8 cellular contexts compared by ENCODE assay signal in the genomic region with DNA sequence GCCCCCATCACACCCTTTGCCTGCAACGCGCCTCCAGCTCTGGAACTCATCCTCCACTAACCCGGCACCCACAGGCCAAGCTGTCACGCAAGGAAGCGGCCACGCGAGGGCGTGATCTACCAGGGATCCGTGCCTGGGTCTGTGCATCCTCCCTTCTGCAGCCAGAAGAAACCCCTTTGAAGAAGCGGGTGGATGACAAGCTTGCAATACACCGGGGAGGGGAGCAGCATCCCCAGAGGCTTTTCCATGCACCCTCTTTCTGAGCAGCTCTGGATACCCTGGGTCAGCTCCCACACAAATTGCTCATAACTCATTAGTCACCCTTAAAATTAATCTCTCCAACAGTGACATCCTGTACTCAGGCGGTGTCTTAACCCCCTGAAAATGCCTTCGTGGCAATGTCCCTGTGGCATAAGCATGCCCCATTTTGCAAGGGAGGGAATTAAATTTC. TPM values are rescaled to one million over a fixed set of nuclear protein-coding genes. Genes with fewer than 3 reads are reported as not detected.
DNase-seq lines count a peak whose midpoint lies in the region; ATAC-seq and TF ChIP-seq lines count a peak whose summit lies in the region.

No MANE protein-coding gene starts in this region.

- H3K27me3 Mint-ChIP-seq in T-cell = peaks cover 2 to 5% of the 10 kb centered on the region in 2 donors
- H3K27me3 Mint-ChIP-seq in activated naive CD8-positive, alpha-beta T cell treated with anti-CD3 and anti-CD28 coated beads, Interleukin-2, amount 10 ng/mL, durations not matched to agents 7 days and 5 days = peaks cover 11% of the 10 kb centered on the region

- H3K4me3 ChIP-seq in right atrium auricular region (no peak overlapping the region), gastrocnemius medialis (no peak overlapping the region)

- H3K36me3 ChIP-seq in right atrium auricular region = no peaks in the 10 kb centered on the region
- no peaks in the 10 kb centered on the region for H3K36me3 ChIP-seq in gastrocnemius medialis

- H3K9me3 ChIP-seq in right atrium auricular region (no peaks in the 10 kb centered on the region), gastrocnemius medialis (no peaks in the 10 kb centered on the region)

- H3K27ac Mint-ChIP-seq in T-cell = no peak overlapping the region
- no peak overlapping the region for H3K27ac Mint-ChIP-seq in activated naive CD8-positive, alpha-beta T cell treated with anti-CD3 and anti-CD28 coated beads, Interleukin-2, amount 10 ng/mL, durations not matched to agents 7 days and 5 days

- no peaks in the 10 kb centered on the region for H3K36me3 Mint-ChIP-seq in T-cell
- no peaks in the 10 kb centered on the region for H3K36me3 Mint-ChIP-seq in activated naive CD8-positive, alpha-beta T cell treated with anti-CD3 and anti-CD28 coated beads, Interleukin-2, amount 10 ng/mL, durations not matched to agents 7 days and 5 days

- POLR2A ChIA-PET in T-cell (lab: Charles Lee) = no interaction called here
- POLR2A ChIA-PET in activated naive CD8-positive, alpha-beta T cell treated with anti-CD3 and anti-CD28 coated beads, Interleukin-2, amount 10 ng/mL, durations not matched to agents 7 days and 5 days (lab: Charles Lee) = interaction anchor here (0.8 to 1.3 kb wide), 2 partner anchors 11 to 34 kb away, joined by 3 to 4 read pairs; no protein-coding TSS in a partner anchor

- no peaks in the 10 kb centered on the region for H3K9me3 Mint-ChIP-seq in T-cell
- H3K9me3 Mint-ChIP-seq in activated naive CD8-positive, alpha-beta T cell treated with anti-CD3 and anti-CD28 coated beads, Interleukin-2, amount 10 ng/mL, durations not matched to agents 7 days and 5 days = no peaks in the 10 kb centered on the region

- H3K4me1 Mint-ChIP-seq in T-cell = peaks cover 2 to 26% (median 5%) of the 10 kb centered on the region in 3 donors
- H3K4me1 Mint-ChIP-seq in activated naive CD8-positive, alpha-beta T cell treated with anti-CD3 and anti-CD28 coated beads, Interleukin-2, amount 10 ng/mL, durations not matched to agents 7 days and 5 days = peaks cover 8% of the 10 kb centered on the region

- intact Hi-C loops in gastrocnemius medialis (cut with DNase I; ENCODE audit: low total_unique reads) = no loop called here

- CTCF ChIA-PET in T-cell (lab: Charles Lee) = interaction anchor here (0.6 to 1.9 kb wide), 16 partner anchors 16 to 595 kb away, joined by 3 to 20 read pairs (median 4); partner anchors contain the start of gene RPL31 (in 1 of the 2)

- DNase-seq in GDM1 (lab: John Stamatoyannopoulos, UW) = peak; percentile 13
- DNase-seq in KG1 (lab: John Stamatoyannopoulos, UW) = peak; percentile 29
- peak; percentile 58 to 85 (median 78) for DNase-seq in T-cell
- DNase-seq in activated naive CD8-positive, alpha-beta T cell treated with anti-CD3 and anti-CD28 coated beads, Interleukin-2, amount 10 ng/mL, durations not matched to agents 7 days and 5 days = peak; percentile 86
- DNase-seq in right atrium auricular region (ENCODE audit: low spot score) = peak; percentile 81
- DNase-seq in gastrocnemius medialis = peak; percentile 26 to 38

- H3K4me1 ChIP-seq in right atrium auricular region = no peaks in the 10 kb centered on the region
- peaks cover 0 to 6% of the 10 kb centered on the region in 2 donors for H3K4me1 ChIP-seq in gastrocnemius medialis

- TF ChIP-seq CTCF in right atrium auricular region (IDR thresholded peaks at IDR 0.05) = peak; percentile 29 to 75
- peak in 4 of 5 experiments; percentile 34 to 55 (median 50) for TF ChIP-seq CTCF in gastrocnemius medialis (IDR thresholded peaks at IDR 0.05 in 4 of 5, conservative IDR thresholded peaks at IDR 0.05 in 1 of 5)

- no peak overlapping the region for H3K4me3 Mint-ChIP-seq in T-cell
- H3K4me3 Mint-ChIP-seq in activated naive CD8-positive, alpha-beta T cell treated with anti-CD3 and anti-CD28 coated beads, Interleukin-2, amount 10 ng/mL, durations not matched to agents 7 days and 5 days = no peak overlapping the region

- TF ChIP-seq POLR2A in gastrocnemius medialis (IDR thresholded peaks at IDR 0.05) = no peak

- H3K27me3 ChIP-seq in right atrium auricular region (no peaks in the 10 kb centered on the region), gastrocnemius medialis (no peaks in the 10 kb centered on the region)

- no peak overlapping the region for H3K27ac ChIP-seq in right atrium auricular region
- no peak overlapping the region for H3K27ac ChIP-seq in gastrocnemius medialis

- ATAC-seq in T-cell (replicated peaks in 1 of 4) (peak; percentile 86 to 97 (median 88)), gastrocnemius medialis (peak; percentile 46 to 47), GM18519 (IDR thresholded peaks at IDR 0.05; ENCODE audit: low FRiP score, unreplicated experiment) (no peak), HG02588 (IDR thresholded peaks at IDR 0.05; ENCODE audit: unreplicated experiment) (no peak)
- ATAC-seq in activated naive CD8-positive, alpha-beta T cell treated with anti-CD3 and anti-CD28 coated beads, Interleukin-2, amount 10 ng/mL, durations not matched to agents 7 days and 5 days (ENCODE audit: low read depth) = peak; percentile 93

- in situ Hi-C loops in gastrocnemius medialis (cut with MboI; ENCODE audit: low sequenced_read_pairs in 4 of 4) = loop anchor here (5.0 to 25.0 kb wide), 5 partner anchors 372 to 577 kb away; partner anchors contain the start of gene TBC1D8 (in 1 of the 4)

RNA-seq across cellular contexts. Expression of gene PDCL3, which starts 47.6 kb away (rescaled TPM):
- total RNA-seq in T-cell (10 to 100 TPM; 17.2 to 21.9 (median 18.6) TPM), right atrium auricular region (10 to 100 TPM; 13.6 to 18.8 TPM), gastrocnemius medialis (10 to 100 TPM; 16.6 to 37.3 (median 27.8) TPM)
- total RNA-seq in activated naive CD8-positive, alpha-beta T cell treated with anti-CD3 and anti-CD28 coated beads, Interleukin-2, amount 10 ng/mL, durations not matched to agents 7 days and 5 days = 10 to 100 TPM; 22.0 to 24.4 TPM

Comparison
In these comparisons a context has a peak if more than half of its experiments do, and no peak if none do; other contexts are left out.
1. DNase-seq: peak in every context shown above with its lines; median percentile 86 in activated naive CD8-positive, alpha-beta T cell treated with anti-CD3 and anti-CD28 coated beads, Interleukin-2, amount 10 ng/mL, durations not matched to agents 7 days and 5 days; 81 in right atrium auricular region; 78 in T-cell; 32 in gastrocnemius medialis; 29 in KG1; 13 in GDM1.
2. ATAC-seq: peak in T-cell (4 of 4), activated naive CD8-positive, alpha-beta T cell treated with anti-CD3 and anti-CD28 coated beads, Interleukin-2, amount 10 ng/mL, durations not matched to agents 7 days and 5 days (single experiment) and gastrocnemius medialis (2 of 2); none in GM18519 (single experiment) and HG02588 (single experiment).